Comparison of ENCODE assay signal across 2 cellular contexts in genomic region chr19:17832443-17833208, GRCh38.
TF ChIP-seq lines count a peak whose summit lies in the region.

No MANE protein-coding gene starts in this region.

TF ChIP-seq in HepG2, 621 proteins besides CTCF, POLR2A, EP300 and RAD21 (continues in another document):
- TF ChIP-seq ZNF772 (CRISPR knock-in tag; IDR thresholded peaks at IDR 0.05) = no peak
- no peak for TF ChIP-seq LRRFIP1 (CRISPR knock-in tag; conservative IDR thresholded peaks at IDR 0.05)
- no peak for TF ChIP-seq ZNF781 (CRISPR knock-in tag; IDR thresholded peaks at IDR 0.05; ENCODE audit: borderline replicate concordance, not compliant biosample characterization)
- no peak for TF ChIP-seq ARID5B (CRISPR knock-in tag; IDR thresholded peaks at IDR 0.05)
- TF ChIP-seq TFAP4 (IDR thresholded peaks at IDR 0.05; ENCODE audit: borderline replicate concordance, low read depth) = no peak
- no peak for TF ChIP-seq ATF3 (CRISPR knock-in tag; IDR thresholded peaks at IDR 0.05)
- TF ChIP-seq ZSCAN25 (CRISPR knock-in tag; IDR thresholded peaks at IDR 0.05) = no peak
- TF ChIP-seq ZNF383 (CRISPR knock-in tag; IDR thresholded peaks at IDR 0.05; ENCODE audit: borderline replicate concordance) = no peak
- no peak for TF ChIP-seq SMARCC2 (IDR thresholded peaks at IDR 0.05)
- TF ChIP-seq CEBPZ (IDR thresholded peaks at IDR 0.05; ENCODE audit: low read length) = no peak
- TF ChIP-seq KDM1A (CRISPR knock-in tag; IDR thresholded peaks at IDR 0.05) = no peak
- no peak for TF ChIP-seq MBD4 (IDR thresholded peaks at IDR 0.05; ENCODE audit: borderline replicate concordance, low read length)
- no peak for TF ChIP-seq ZNF10 (CRISPR knock-in tag; IDR thresholded peaks at IDR 0.05; ENCODE audit: borderline replicate concordance, low read depth)
- TF ChIP-seq ZNF746 (CRISPR knock-in tag; IDR thresholded peaks at IDR 0.05) = no peak

TF ChIP-seq in HEK293T, 16 proteins besides CTCF, POLR2A, EP300 and RAD21:
- no peak for TF ChIP-seq FOXK2 (IDR thresholded peaks at IDR 0.05)
- TF ChIP-seq FOXM1 (IDR thresholded peaks at IDR 0.05; ENCODE audit: borderline replicate concordance) = no peak
- no peak for TF ChIP-seq HDGF (IDR thresholded peaks at IDR 0.05; ENCODE audit: borderline replicate concordance)
- TF ChIP-seq NFRKB (IDR thresholded peaks at IDR 0.05) = no peak
- no peak for TF ChIP-seq TARDBP (IDR thresholded peaks at IDR 0.05)
- TF ChIP-seq SUZ12 (IDR thresholded peaks at IDR 0.05) = no peak
- TF ChIP-seq BHLHE40 (IDR thresholded peaks at IDR 0.05; ENCODE audit: borderline replicate concordance) = no peak
- no peak for TF ChIP-seq FOXA1 (IDR thresholded peaks at IDR 0.05)
- TF ChIP-seq ARNT (IDR thresholded peaks at IDR 0.05) = no peak
- TF ChIP-seq ELF4 (IDR thresholded peaks at IDR 0.05) = no peak
- TF ChIP-seq LEF1 (IDR thresholded peaks at IDR 0.05; ENCODE audit: borderline replicate concordance) = no peak
- no peak for TF ChIP-seq SP1 (IDR thresholded peaks at IDR 0.05)
- no peak for TF ChIP-seq ZNF384 (IDR thresholded peaks at IDR 0.05)
- TF ChIP-seq L3MBTL2 (conservative IDR thresholded peaks at IDR 0.05) = no peak
- TF ChIP-seq CTBP1 (IDR thresholded peaks at IDR 0.05; ENCODE audit: borderline replicate concordance) = no peak
- no peak for TF ChIP-seq PKNOX1 (IDR thresholded peaks at IDR 0.05)
TF ChIP-seq in HEK293T: peak in this region for 0.
